Comparison of ENCODE assay signal across 8 cellular contexts in genomic region chr3:72887378-72887722, GRCh38. TPM values are rescaled to one million over a fixed set of nuclear protein-coding genes. Genes with fewer than 3 reads are reported as not detected.
DNase-seq lines count a peak whose midpoint lies in the region; ATAC-seq, FAIRE-seq and TF ChIP-seq lines count a peak whose summit lies in the region.

No MANE protein-coding gene starts in this region.

- H3K27me3 Mint-ChIP-seq in activated T-cell treated with anti-CD3 and anti-CD28 coated beads, Interleukin-2, amount 50 U/mL, for 4 hours (ENCODE audit: low read depth), result peaks cover 68% of the 10 kb centered on the region

- no peak for DNase-seq in activated T-cell treated with anti-CD3 and anti-CD28 coated beads, Interleukin-2, amount 50 U/mL, for 4 hours
- DNase-seq in activated T-cell treated with anti-CD3 and anti-CD28 coated beads, Interleukin-2, amount 50 U/mL, for 1 hour, result no peak
- DNase-seq in ascending aorta (ENCODE audit: low spot score in 2 of 2), result no peak
- DNase-seq in HepG2 (ENCODE audit: low spot score), result no peak
- no peak for DNase-seq in transverse colon
- DNase-seq in NCI-H2196 treated with DMSO at 0.1 percent for 48 hours (lab: John Stamatoyannopoulos, UW; ENCODE audit: unreplicated experiment), result no peak
- DNase-seq in LoVo (ENCODE audit: low spot score), result no peak

- CTCF ChIA-PET in HepG2 (lab: Yijun Ruan, JAX; ENCODE audit: low intra/inter-chr PET ratio, low total read pairs), result interaction anchor here (1.0 kb wide), 1 partner anchor 12 kb away, joined by 3 read pairs; no protein-coding TSS in a partner anchor

- TF ChIP-seq CTCF in ascending aorta (IDR thresholded peaks at IDR 0.05) (no peak), HepG2 (CRISPR knock-in tag; IDR thresholded peaks at IDR 0.05) (no peak), transverse colon (IDR thresholded peaks at IDR 0.05) (no peak)

- H3K4me3 ChIP-seq in ascending aorta, result peak overlapping the region; percentile 51 to 80
- H3K4me3 ChIP-seq in HepG2 (replicated peaks in 1 of 3; ENCODE audit: insufficient read depth in 1 of 3, low read depth in 2 of 3, low read length in 3 of 3), result peak overlapping the region; percentile 70 to 75 (median 73)
- peak overlapping the region; percentile 14 to 57 (median 46) for H3K4me3 ChIP-seq in transverse colon

- peak; percentile 34 for FAIRE-seq in HepG2 (lab: Jason Lieb, UNC)

- H3K4me3 Mint-ChIP-seq in activated T-cell treated with anti-CD3 and anti-CD28 coated beads, Interleukin-2, amount 50 U/mL, for 4 hours, result peak overlapping the region; percentile 67

- peak overlapping the region; percentile 18; the same call in 1 of the 2 replicates for H3K9ac ChIP-seq in HepG2 (ENCODE audit: insufficient read depth, low read depth, low read length)

- in situ Hi-C loops in HepG2 (cut with HindIII; ENCODE audit: extremely low pct_ligation_motif_present, low pct_unique_long_range_greater_than_20kb), result no loop called here
- in situ Hi-C loops in transverse colon (cut with MboI; ENCODE audit: low pct_ligation_motif_present in 1 of 4, low pct_unique_long_range_greater_than_20kb in 1 of 4, low sequenced_read_pairs in 3 of 4), result no loop called here

- H3K4me1 ChIP-seq in ascending aorta (peaks cover 2 to 3% of the 10 kb centered on the region in 2 donors), HepG2 (ENCODE audit: insufficient read depth, low read length) (peaks cover 57% of the 10 kb centered on the region), transverse colon (peaks cover 9 to 49% (median 30%) of the 10 kb centered on the region in 4 donors)

- peaks cover 6% of the 10 kb centered on the region for H3K4me1 Mint-ChIP-seq in activated T-cell treated with anti-CD3 and anti-CD28 coated beads, Interleukin-2, amount 50 U/mL, for 4 hours (ENCODE audit: low read depth)

- H3K27ac ChIP-seq in ascending aorta, result peak overlapping the region; percentile 32 to 52
- no peak overlapping the region for H3K27ac ChIP-seq in HepG2 (ENCODE audit: extremely low read length, insufficient read depth, low read length)
- H3K27ac ChIP-seq in transverse colon, result peak overlapping the region; percentile 48 to 75 (median 61)

- peaks cover 9% of the 10 kb centered on the region for H3K9me3 Mint-ChIP-seq in activated T-cell treated with anti-CD3 and anti-CD28 coated beads, Interleukin-2, amount 50 U/mL, for 4 hours

- POLR2A ChIA-PET in HepG2 (lab: Yijun Ruan, JAX), result interaction anchor here (0.8 to 1.1 kb wide), 2 partner anchors 9 to 14 kb away, joined by 3 to 4 read pairs; no protein-coding TSS in a partner anchor

- H2AFZ ChIP-seq in HepG2 (ENCODE audit: low read length), result peak overlapping the region; percentile 37

- intact Hi-C loops in ascending aorta (cut with DNase I), result loop anchor here (2.0 kb wide), 1 partner anchor 39 kb away; the partner anchor contains the start of gene SHQ1
- intact Hi-C loops in HepG2 (cut with micrococcal nuclease; ENCODE audit: unreplicated experiment), result loop anchor here (5.0 kb wide), 3 partner anchors 40 to 170 kb away; partner anchors contain the start of genes PPP4R2 and SHQ1
- intact Hi-C loops in transverse colon (cut with DNase I; ENCODE audit: low total_unique reads), result no loop called here

- H3K36me3 Mint-ChIP-seq in activated T-cell treated with anti-CD3 and anti-CD28 coated beads, Interleukin-2, amount 50 U/mL, for 4 hours (ENCODE audit: insufficient read depth), result no peaks in the 10 kb centered on the region

- no peaks in the 10 kb centered on the region for H3K27me3 ChIP-seq in ascending aorta
- H3K27me3 ChIP-seq in HepG2 (ENCODE audit: control insufficient read depth in 1 of 2, insufficient read depth in 2 of 2, low read length in 2 of 2), result no peaks in the 10 kb centered on the region; a peak in 1 of 5 replicates
- no peaks in the 10 kb centered on the region for H3K27me3 ChIP-seq in transverse colon

- TF ChIP-seq EP300 in HepG2 (IDR thresholded peaks at IDR 0.05; ENCODE audit: low read depth in 2 of 2, low read length in 2 of 2) (no peak), HepG2 (CRISPR knock-in tag; IDR thresholded peaks at IDR 0.05; ENCODE audit: borderline replicate concordance) (no peak), transverse colon (IDR thresholded peaks at IDR 0.05; ENCODE audit: low read depth) (no peak)

- 0% methylated on average over 6 of the region's 6 CpGs for WGBS in HepG2 (ENCODE audit: low lambda C conversion rate)
- 3 to 6% methylated on average over 4 to 6 of the region's 6 CpGs for WGBS in transverse colon (ENCODE audit: low coverage in 1 of 2), 2 donors

- H3K79me2 ChIP-seq in HepG2 (ENCODE audit: insufficient read depth, low read length), result peaks cover 2% of the 10 kb centered on the region

- BruUV-seq in HepG2 (replicated peaks; lab: Mats Ljungman, UMichigan), result no TSS peak

- TF ChIP-seq RAD21 in HepG2 (CRISPR knock-in tag; IDR thresholded peaks at IDR 0.05), result no peak

- no peak for ATAC-seq in activated T-cell treated with anti-CD3 and anti-CD28 coated beads, Interleukin-2, amount 50 U/mL, for 4 hours
- no peak for ATAC-seq in HepG2
- ATAC-seq in GM21528 (IDR thresholded peaks at IDR 0.05; ENCODE audit: low FRiP score, unreplicated experiment), result no peak

- TF ChIP-seq POLR2A in HepG2 (IDR thresholded peaks at IDR 0.05; ENCODE audit: insufficient read depth in 1 of 2, low read depth in 2 of 2, low read length in 2 of 2) (no peak), transverse colon (IDR thresholded peaks at IDR 0.05) (no peak)

- H3K36me3 ChIP-seq in ascending aorta (no peaks in the 10 kb centered on the region), HepG2 (replicated peaks in 1 of 2; ENCODE audit: control insufficient read depth in 1 of 2, insufficient read depth in 2 of 2, low read length in 2 of 2) (no peaks in the 10 kb centered on the region), transverse colon (no peaks in the 10 kb centered on the region)

- no peaks in the 10 kb centered on the region for H3K9me3 ChIP-seq in ascending aorta
- H3K9me3 ChIP-seq in HepG2 (ENCODE audit: low read length), result peaks cover 5% of the 10 kb centered on the region; the same call in 1 of the 2 replicates
- H3K9me3 ChIP-seq in transverse colon, result no peaks in the 10 kb centered on the region

- H3K4me2 ChIP-seq in HepG2 (ENCODE audit: low read depth, low read length), result peak overlapping the region; percentile 99

- no peaks in the 10 kb centered on the region for H4K20me1 ChIP-seq in HepG2 (ENCODE audit: insufficient read depth, low read length)

RNA-seq across cellular contexts. Expression of gene GXYLT2, which starts 0.5 kb away (rescaled TPM):
- total RNA-seq in activated T-cell treated with anti-CD3 and anti-CD28 coated beads, Interleukin-2, amount 50 U/mL, for 4 hours, result not detected
- total RNA-seq in ascending aorta (19.5 TPM), HepG2 (2016; rRNA removed; fragmentation: Illumina TruSeq; extraction: Trizol) (6.9 and 7.4 TPM in 2 replicates), transverse colon (10 to 100 TPM in 2 of 4 donors, 1 to 10 TPM in 2; 1.5 to 12.5 (median 7.5) TPM)
- total RNA-seq in HepG2 (2016; cell fraction: cytosol; rRNA removed; fragmentation: Illumina TruSeq; extraction: Trizol; ENCODE audit: low read depth), result 8.1 and 8.6 TPM in 2 replicates
- 6.5 and 7.3 TPM in 2 replicates for total RNA-seq in HepG2 (2016; cell fraction: insoluble cytoplasmic fraction; rRNA removed; fragmentation: Illumina TruSeq; extraction: Trizol)
- total RNA-seq in HepG2 (2016; cell fraction: membrane; rRNA removed; fragmentation: Illumina TruSeq; extraction: Trizol), result 14.3 and 16.8 TPM in 2 replicates
- total RNA-seq in HepG2 (2016; cell fraction: nucleus; rRNA removed; fragmentation: Illumina TruSeq; extraction: Trizol), result 4.1 and 6.0 TPM in 2 replicates
- polyA plus RNA-seq in HepG2 (2011; rRNA removed), result 2.7 and 4.3 TPM in 2 replicates
- 2.1 and 2.2 TPM in 2 replicates for polyA plus RNA-seq in HepG2 (2011; cell fraction: cytosol; rRNA removed)
- 1.1 and 1.5 TPM in 2 replicates for polyA plus RNA-seq in HepG2 (2011; cell fraction: nucleus; rRNA removed)
- polyA plus RNA-seq in HepG2 (2012), result 1.4 and 2.4 TPM in 2 replicates
- 10.4 and 11.5 TPM in 2 replicates for polyA plus RNA-seq in HepG2 (2016; cell fraction: cytosol; fragmentation: Illumina TruSeq; extraction: Trizol; ENCODE audit: low read depth)
- polyA plus RNA-seq in HepG2 (2016; cell fraction: insoluble cytoplasmic fraction; fragmentation: Illumina TruSeq; extraction: Trizol; ENCODE audit: low read depth), result 3.8 and 6.1 TPM in 2 replicates
- 12.1 and 13.9 TPM in 2 replicates for polyA plus RNA-seq in HepG2 (2016; cell fraction: membrane; fragmentation: Illumina TruSeq; extraction: Trizol; ENCODE audit: low read depth)
- polyA plus RNA-seq in HepG2 (2016; cell fraction: nucleus; fragmentation: Illumina TruSeq; extraction: Trizol; ENCODE audit: insufficient read depth, low read depth), result 4.0 and 5.5 TPM in 2 replicates
- 2.4 and 7.9 TPM in 2 replicates for polyA minus RNA-seq in HepG2 (2011; rRNA and poly(A)+ RNA removed; ENCODE audit: low replicate concordance)
- polyA minus RNA-seq in HepG2 (2011; cell fraction: cytosol; rRNA and poly(A)+ RNA removed), result 7.3 and 9.8 TPM in 2 replicates
- polyA minus RNA-seq in HepG2 (2011; cell fraction: nucleus; rRNA and poly(A)+ RNA removed), result 4.1 and 5.3 TPM in 2 replicates

RNA-seq across cellular contexts. Expression of gene SHQ1, which starts 39.1 kb away (rescaled TPM):
- 10 to 100 TPM; 39.2 to 52.1 (median 44.4) TPM for total RNA-seq in activated T-cell treated with anti-CD3 and anti-CD28 coated beads, Interleukin-2, amount 50 U/mL, for 4 hours
- total RNA-seq in ascending aorta, result 4.2 TPM
- 20.3 and 25.6 TPM in 2 replicates for total RNA-seq in HepG2 (2016; rRNA removed; fragmentation: Illumina TruSeq; extraction: Trizol)
- total RNA-seq in HepG2 (2016; cell fraction: cytosol; rRNA removed; fragmentation: Illumina TruSeq; extraction: Trizol; ENCODE audit: low read depth), result 9.3 and 13.0 TPM in 2 replicates
- total RNA-seq in HepG2 (2016; cell fraction: insoluble cytoplasmic fraction; rRNA removed; fragmentation: Illumina TruSeq; extraction: Trizol), result 17.7 and 24.7 TPM in 2 replicates
- 6.5 and 7.1 TPM in 2 replicates for total RNA-seq in HepG2 (2016; cell fraction: membrane; rRNA removed; fragmentation: Illumina TruSeq; extraction: Trizol)
- total RNA-seq in HepG2 (2016; cell fraction: nucleus; rRNA removed; fragmentation: Illumina TruSeq; extraction: Trizol), result 20.6 and 22.1 TPM in 2 replicates
- polyA plus RNA-seq in HepG2 (2011; rRNA removed), result 5.0 and 5.5 TPM in 2 replicates
- polyA plus RNA-seq in HepG2 (2011; cell fraction: cytosol; rRNA removed), result 3.1 and 4.6 TPM in 2 replicates
- polyA plus RNA-seq in HepG2 (2011; cell fraction: nucleus; rRNA removed), result 3.0 and 3.3 TPM in 2 replicates
- polyA plus RNA-seq in HepG2 (2012), result 5.9 and 6.0 TPM in 2 replicates
- 0.74 and 0.79 TPM in 2 replicates for polyA plus RNA-seq in HepG2 (2016; cell fraction: cytosol; fragmentation: Illumina TruSeq; extraction: Trizol; ENCODE audit: low read depth)
- 18.7 and 19.3 TPM in 2 replicates for polyA plus RNA-seq in HepG2 (2016; cell fraction: insoluble cytoplasmic fraction; fragmentation: Illumina TruSeq; extraction: Trizol; ENCODE audit: low read depth)
- 2.2 and 2.4 TPM in 2 replicates for polyA plus RNA-seq in HepG2 (2016; cell fraction: membrane; fragmentation: Illumina TruSeq; extraction: Trizol; ENCODE audit: low read depth)
- 8.3 and 9.9 TPM in 2 replicates for polyA plus RNA-seq in HepG2 (2016; cell fraction: nucleus; fragmentation: Illumina TruSeq; extraction: Trizol; ENCODE audit: insufficient read depth, low read depth)
- polyA minus RNA-seq in HepG2 (2011; rRNA and poly(A)+ RNA removed; ENCODE audit: low replicate concordance), result 6.6 and 12.3 TPM in 2 replicates
- 3.9 and 5.8 TPM in 2 replicates for polyA minus RNA-seq in HepG2 (2011; cell fraction: cytosol; rRNA and poly(A)+ RNA removed)
- polyA minus RNA-seq in HepG2 (2011; cell fraction: nucleus; rRNA and poly(A)+ RNA removed), result 22.3 and 26.3 TPM in 2 replicates
- total RNA-seq in transverse colon, result 10 to 100 TPM in 3 of 4 donors, 1 to 10 TPM in 1; 4.9 to 21.3 (median 13.1) TPM
